Comparison of ENCODE assay signal across 25 cellular contexts in the genomic region with DNA sequence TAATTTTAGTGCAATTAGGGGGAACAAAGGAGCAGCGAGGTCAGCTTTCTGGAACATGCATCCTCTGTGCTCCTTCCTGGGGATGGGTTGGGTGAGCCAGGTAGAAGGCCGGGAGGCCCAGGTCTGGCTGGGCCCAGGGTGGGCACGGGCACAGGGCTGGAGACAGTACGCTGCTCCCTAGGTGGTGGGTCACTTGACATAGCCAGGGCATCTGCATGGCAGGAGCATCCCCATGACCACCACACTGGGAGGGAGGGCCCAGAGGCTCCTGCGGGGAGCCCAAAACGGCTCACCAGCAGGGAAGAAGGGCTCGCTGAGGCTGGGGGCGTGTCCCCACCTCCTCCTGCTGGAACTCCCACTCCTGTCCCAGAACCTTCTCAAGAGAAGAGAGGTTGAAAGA.
"Had no signal": no experiment of that assay in that cellular context is flagged by ENCODE, and none has a peak within 500 bp of the region (broad histone marks: within the 10 kb centered on the region; RNA-seq: fewer than 3 reads in every experiment).

No MANE protein-coding gene starts in this region.

- H3K9ac ChIP-seq: parathyroid adenoma had no signal

- H3K27me3 Mint-ChIP-seq: progenitor cell of endocrine pancreas had no signal

- H3K4me3 ChIP-seq: lower lobe of right lung, right lobe of liver, thoracic aorta, tibial nerve, upper lobe of right lung, uterus had no signal

- H2AFZ ChIP-seq: parathyroid adenoma had no signal

- H3K27ac ChIP-seq: lower lobe of right lung, parathyroid adenoma, right lobe of liver, thoracic aorta, tibial nerve, upper lobe of right lung, uterus had no signal

- H3K9me3 Mint-ChIP-seq: immature natural killer cell; natural killer cell treated with Interleukin-12 subunit alpha and Interleukin-12 subunit beta and Interleukin-15 and Interleukin-18, amount 100 ng/mL, for 72 hours had no signal

- H3K4me3 Mint-ChIP-seq: endodermal cell; immature natural killer cell; naive B cell; natural killer cell treated with Interleukin-12 subunit alpha and Interleukin-12 subunit beta and Interleukin-15 and Interleukin-18, amount 100 ng/mL, for 72 hours; neural crest cell had no signal

- H3K27me3 ChIP-seq: right lobe of liver, tibial nerve, upper lobe of right lung, uterus had no signal

- H3K36me3 ChIP-seq: lower lobe of right lung, right lobe of liver, thoracic aorta, tibial nerve, upper lobe of right lung, uterus had no signal

- ATAC-seq: left ventricle myocardium superior, right lobe of liver, upper lobe of right lung had no signal

- H3K4me1 Mint-ChIP-seq: immature natural killer cell, naive B cell had no signal

- H3K27ac Mint-ChIP-seq: endodermal cell; immature natural killer cell; naive B cell; natural killer cell treated with Interleukin-12 subunit alpha and Interleukin-12 subunit beta and Interleukin-15 and Interleukin-18, amount 100 ng/mL, for 72 hours; progenitor cell of endocrine pancreas had no signal

- DNase-seq: cerebellar nuclear complex; effector CD8-positive, alpha-beta T cell; endodermal cell; hypothalamus; immature natural killer cell; islet precursor cell; left ventricle myocardium superior; lower lobe of right lung; naive B cell; right lobe of liver; small intestine; stimulated activated CD4-positive, alpha-beta T cell treated with anti-CD3 and anti-CD28 coated beads, Interleukin-12 subunit alpha, Interleukin-12 subunit beta, amount 100 ng/mL, for 4 hours; stimulated activated CD4-positive, alpha-beta T cell treated with anti-CD3 and anti-CD28 coated beads, Interleukin-1b, Interleukin-23, amount 100 ng/mL, for 48 hours; stimulated activated CD4-positive, alpha-beta T cell treated with anti-CD3 and anti-CD28 coated beads, Interleukin-4, amount 100 ng/mL, for 1 hour; stimulated activated CD8-positive, alpha-beta memory T cell treated with anti-CD3 and anti-CD28 coated beads, Interleukin-4, amount 100 ng/mL, for 48 hours; stimulated activated naive CD4-positive, alpha-beta T cell; substantia nigra; upper lobe of right lung; uterus had no signal

- H3K9me3 ChIP-seq: lower lobe of right lung, right lobe of liver, thoracic aorta, upper lobe of right lung, uterus had no signal

- H3K4me1 ChIP-seq: parathyroid adenoma, right lobe of liver had no signal
